In genomic region chr22:44449683-44450425, GRCh38 we compare ENCODE assay signal across 18 cellular contexts. TPM values are rescaled to one million over a fixed set of nuclear protein-coding genes. Genes with fewer than 3 reads are reported as not detected.
DNase-seq lines count a peak whose midpoint lies in the region; ATAC-seq and TF ChIP-seq lines count a peak whose summit lies in the region.
"Had no signal": no experiment of that assay in that cellular context is flagged by ENCODE, and none has a peak within 500 bp of the region (broad histone marks: within the 10 kb centered on the region; RNA-seq: fewer than 3 reads in every experiment).

No MANE protein-coding gene starts in this region.

- peak overlapping the region; percentile 63 for H3K27ac ChIP-seq in brain microvascular endothelial cell
- H3K27ac ChIP-seq in neuronal stem cell (replicated peaks; ENCODE audit: low read length): no peak overlapping the region
- no peak overlapping the region for H3K27ac ChIP-seq in vagina
- no peak overlapping the region for H3K27ac ChIP-seq in psoas muscle
- H3K27ac ChIP-seq: prostate gland, testis, WERI-Rb-1 had no signal

- no peak for ATAC-seq in psoas muscle
- ATAC-seq: stimulated activated memory B cell treated with anti-CD40 and anti-IgM and Interleukin-4, amounts not matched to agents 10 μg/mL and 1 μg/mL and 100 μg/mL, for 72 hours had no signal

- peak overlapping the region; percentile 56 for H2BK5ac ChIP-seq in neuronal stem cell (ENCODE audit: low read length)

- WGBS in neuronal stem cell (ENCODE audit: extremely low coverage in 2 of 2, insufficient read length in 2 of 2, insufficient replicate concordance in 1 of 2), 2 donors: no CpG with 5 or more reads among the region's 16 CpGs
- WGBS in psoas muscle, 3 donors: 74 to 84% (median 80%) methylated on average over 16 of the region's 16 CpGs

- H2BK120ac ChIP-seq in neuronal stem cell (ENCODE audit: low read depth, low read length): no peak overlapping the region

- H2BK12ac ChIP-seq in neuronal stem cell (ENCODE audit: low read length): no peak overlapping the region

- H3K36me3 ChIP-seq in brain microvascular endothelial cell (replicated peaks) (no peaks in the 10 kb centered on the region), neuronal stem cell (replicated peaks in 1 of 2; ENCODE audit: control insufficient read depth in 2 of 2, insufficient read depth in 2 of 2, low read length in 2 of 2) (no peaks in the 10 kb centered on the region), vagina (no peaks in the 10 kb centered on the region), psoas muscle (ENCODE audit: insufficient read depth in 1 of 2, low read depth in 1 of 2) (no peaks in the 10 kb centered on the region)
- H3K36me3 ChIP-seq: prostate gland, WERI-Rb-1 had no signal

- H3K9me3 ChIP-seq in neuronal stem cell (replicated peaks in 1 of 2; ENCODE audit: control insufficient read depth in 2 of 2, insufficient read depth in 1 of 2, low read depth in 1 of 2, low read length in 2 of 2) (no peaks in the 10 kb centered on the region), vagina (no peaks in the 10 kb centered on the region), psoas muscle (peaks cover 5% of the 10 kb centered on the region)
- H3K9me3 ChIP-seq: prostate gland, testis had no signal

- H3K4me1 ChIP-seq in neuronal stem cell (ENCODE audit: control insufficient read depth in 2 of 2, insufficient read depth in 1 of 2, low read depth in 1 of 2, low read length in 2 of 2) (peaks cover 0 to 8% of the 10 kb centered on the region in 2 donors), vagina (peaks cover 13% of the 10 kb centered on the region), psoas muscle (no peaks in the 10 kb centered on the region)
- H3K4me1 ChIP-seq: prostate gland, testis had no signal

- no peak overlapping the region for H3K4ac ChIP-seq in neuronal stem cell (ENCODE audit: low read length)

- H3K14ac ChIP-seq in neuronal stem cell (ENCODE audit: low read length): no peak overlapping the region

- H3K23ac ChIP-seq in neuronal stem cell (ENCODE audit: low read depth, low read length, poor library complexity): no peak overlapping the region

- H3K79me1 ChIP-seq in neuronal stem cell (ENCODE audit: low read depth, low read length): no peaks in the 10 kb centered on the region

- H2AFZ ChIP-seq in neuronal stem cell (ENCODE audit: low read length): no peak overlapping the region

- H3K4me2 ChIP-seq in neuronal stem cell (ENCODE audit: insufficient read depth, low read length, poor library complexity, severe bottlenecking): no peak overlapping the region

- peak overlapping the region; percentile 71 for H3K9ac ChIP-seq in neuronal stem cell (ENCODE audit: low read depth, low read length, poor library complexity)

- H3K27me3 ChIP-seq in brain microvascular endothelial cell (replicated peaks) (no peaks in the 10 kb centered on the region), neuronal stem cell (ENCODE audit: control insufficient read depth in 3 of 3, insufficient read depth in 3 of 3, low read depth in 1 of 3, low read length in 3 of 3) (peaks cover 0 to 9% (median 0%) of the 10 kb centered on the region in 3 experiments), vagina (no peaks in the 10 kb centered on the region), psoas muscle (ENCODE audit: insufficient read depth in 3 of 3, low read length in 2 of 3) (peaks cover 0 to 2% (median 0%) of the 10 kb centered on the region in 3 donors)
- H3K27me3 ChIP-seq: testis had no signal

- no peak for TF ChIP-seq CTCF in brain microvascular endothelial cell (IDR thresholded peaks at IDR 0.05; ENCODE audit: low read depth, low read length, missing control alignments)
- no peak for TF ChIP-seq CTCF in vagina (IDR thresholded peaks at IDR 0.05)
- no peak for TF ChIP-seq CTCF in psoas muscle (IDR thresholded peaks at IDR 0.05)

- no peak for TF ChIP-seq POLR2A in vagina (IDR thresholded peaks at IDR 0.05)

- H4K91ac ChIP-seq in neuronal stem cell (ENCODE audit: low read depth, low read length, poor library complexity): no peak overlapping the region

- H3K18ac ChIP-seq in neuronal stem cell (ENCODE audit: low read length): peak overlapping the region; percentile 69

- intact Hi-C loops in vagina (cut with DNase I): no loop called here
- intact Hi-C loops in psoas muscle (cut with DNase I): no loop called here

- H2AK5ac ChIP-seq in neuronal stem cell (ENCODE audit: low read depth, low read length): peak overlapping the region; percentile 20

- no peak overlapping the region for H4K8ac ChIP-seq in neuronal stem cell (ENCODE audit: low read depth, low read length)

- DNase-seq in activated effector memory CD4-positive, alpha-beta T cell treated with anti-CD3 and anti-CD28 coated beads, Interleukin-2, amount 50 U/mL, for 16 hours: peak; percentile 57
- no peak for DNase-seq in activated effector memory CD4-positive, alpha-beta T cell treated with Interleukin-2 at 50 U/mL for 16 hours
- DNase-seq in brain microvascular endothelial cell: no peak
- DNase-seq in neuronal stem cell (ENCODE audit: low spot score): no peak
- no peak for DNase-seq in activated CD8-positive, alpha-beta memory T cell treated with anti-CD3 and anti-CD28 coated beads, Interleukin-2, amount 50 U/mL, for 48 hours
- no peak for DNase-seq in NCI-H1092 (lab: John Stamatoyannopoulos, UW)
- no peak for DNase-seq in vagina (ENCODE audit: extremely low spot score in 2 of 2)
- DNase-seq in psoas muscle: no peak
- DNase-seq: activated CD8-positive, alpha-beta memory T cell treated with anti-CD3 and anti-CD28 coated beads, Interleukin-2, amount 50 U/mL, for 4 hours; activated gamma-delta T cell; NCI-H1092 treated with DMSO at 0.1 percent for 48 hours; NCI-H1930; NCI-H748 treated with DMSO at 0.1 percent for 48 hours; testis; WERI-Rb-1 had no signal

- H3K4me3 ChIP-seq in brain microvascular endothelial cell (ENCODE audit: low read depth, low read length) (no peak overlapping the region), neuronal stem cell (ENCODE audit: low read length in 2 of 2) (no peak overlapping the region), vagina (no peak overlapping the region), psoas muscle (no peak overlapping the region)
- H3K4me3 ChIP-seq: prostate gland, skin epidermis, testis had no signal

- H2BK15ac ChIP-seq in neuronal stem cell (ENCODE audit: low read length): no peak overlapping the region

- in situ Hi-C loops in brain microvascular endothelial cell (cut with HindIII; ENCODE audit: low pct_ligation_motif_present, low sequenced_read_pairs): no loop called here

RNA-seq across cellular contexts. Expression of gene RTL6, which starts 48.2 kb away (rescaled TPM):
- 19.8 TPM for polyA plus RNA-seq in neuronal stem cell (2013, experiment 1 of 2)
- 20.4 TPM for polyA plus RNA-seq in neuronal stem cell (2013, experiment 2 of 2)
- 11.0 TPM for total RNA-seq in vagina
- total RNA-seq in psoas muscle: 10 to 100 TPM; 16.9 to 25.0 (median 23.1) TPM
- polyA plus RNA-seq in psoas muscle: 10 to 100 TPM in 2 of 3 donors, 1 to 10 TPM in 1; 9.3 to 43.7 (median 20.1) TPM
